9 cellular contexts compared by ENCODE assay signal in the genomic region with DNA sequence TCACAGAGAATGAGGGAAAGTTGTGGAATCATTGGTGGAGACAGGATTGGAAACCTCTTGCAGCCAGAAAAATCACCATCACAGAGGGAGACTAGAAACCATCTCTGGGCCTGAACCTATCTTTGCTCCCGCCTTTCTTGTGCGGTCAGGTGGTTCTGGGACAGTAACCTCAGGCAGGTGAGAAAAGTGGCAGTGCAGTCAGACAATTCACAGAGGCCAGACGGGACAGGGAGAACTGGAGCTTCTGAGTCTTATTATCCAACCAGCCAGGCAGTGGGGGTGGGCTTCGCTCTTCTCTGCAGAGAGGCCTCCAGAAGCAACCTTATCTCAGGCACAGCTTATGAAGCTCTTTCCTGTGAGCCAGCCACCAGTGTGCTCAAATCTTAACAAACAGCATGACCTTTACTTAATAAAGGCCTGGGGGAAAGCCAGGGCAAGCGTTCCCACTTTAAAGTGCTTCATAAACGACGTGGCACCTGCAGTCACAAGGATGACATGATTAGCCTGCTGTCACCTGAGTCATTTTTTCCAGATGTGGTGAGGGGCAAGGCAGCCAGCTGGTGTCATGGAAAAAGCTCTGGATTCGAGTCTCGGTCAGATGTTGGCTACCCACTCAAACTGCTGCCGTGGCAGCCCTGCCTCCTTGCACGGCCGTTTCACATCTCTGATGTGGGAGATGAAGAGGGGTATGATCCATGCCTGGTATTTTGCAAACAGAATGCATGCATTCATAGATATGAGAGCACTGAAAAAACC.
DNase-seq lines count a peak whose midpoint lies in the region; ATAC-seq and TF ChIP-seq lines count a peak whose summit lies in the region.
"Had no signal": no experiment of that assay in that cellular context is flagged by ENCODE, and none has a peak within 500 bp of the region (broad histone marks: within the 10 kb centered on the region; RNA-seq: fewer than 3 reads in every experiment).

No MANE protein-coding gene starts in this region.

- CTCF ChIA-PET in CD4-positive, alpha-beta T cell (lab: Charles Lee): no interaction called here

- H3K9me3 ChIP-seq in CD4-positive, alpha-beta T cell (ENCODE audit: control insufficient read depth, low read length): no peaks in the 10 kb centered on the region
- H3K9me3 ChIP-seq in neutrophil: no peaks in the 10 kb centered on the region

- H3K4me1 ChIP-seq in neutrophil (ENCODE audit: control insufficient read depth in 1 of 2, insufficient read depth in 1 of 2, low read depth in 1 of 2, low read length in 1 of 2): peaks cover 73 to 80% of the 10 kb centered on the region in 2 experiments

- H3K36me3 Mint-ChIP-seq in CD4-positive, alpha-beta T cell (ENCODE audit: low read depth): no peaks in the 10 kb centered on the region
- peaks cover 2% of the 10 kb centered on the region for H3K36me3 Mint-ChIP-seq in activated T-helper 1 cell treated with anti-CD3 and anti-CD28 coated beads, Interleukin-12 subunit alpha, Interleukin-12 subunit beta, Interleukin-2, Interleukin-4 antibody, amounts not matched to agents 30 ng/mL and 10 ng/mL and 1 ng/mL, durations not matched to agents 14 hours and 24 hours and 36 hours (ENCODE audit: low read depth)

- no peaks in the 10 kb centered on the region for H3K36me3 ChIP-seq in neutrophil

- H3K4me1 Mint-ChIP-seq in CD4-positive, alpha-beta T cell (ENCODE audit: low read depth): peaks cover 80% of the 10 kb centered on the region
- peaks cover 78% of the 10 kb centered on the region for H3K4me1 Mint-ChIP-seq in activated T-helper 1 cell treated with anti-CD3 and anti-CD28 coated beads, Interleukin-12 subunit alpha, Interleukin-12 subunit beta, Interleukin-2, Interleukin-4 antibody, amounts not matched to agents 30 ng/mL and 10 ng/mL and 1 ng/mL, durations not matched to agents 14 hours and 24 hours and 36 hours (ENCODE audit: low read depth)

- no peaks in the 10 kb centered on the region for H3K27me3 ChIP-seq in CD4-positive, alpha-beta T cell (ENCODE audit: control insufficient read depth, insufficient read depth, low read length)
- no peaks in the 10 kb centered on the region for H3K27me3 ChIP-seq in neutrophil

- intact Hi-C loops in CD4-positive, alpha-beta T cell (cut with DNase I, micrococcal nuclease): loop anchor here in 1 of 2 experiments (10.0 kb wide), 1 partner anchor 111 kb away; a partner anchor contains a TSS
- intact Hi-C loops in activated T-helper 1 cell treated with anti-CD3 and anti-CD28 coated beads, Interleukin-12 subunit alpha, Interleukin-12 subunit beta, Interleukin-2, Interleukin-4 antibody, amounts not matched to agents 30 ng/mL and 10 ng/mL and 1 ng/mL, durations not matched to agents 14 hours and 24 hours and 36 hours (cut with micrococcal nuclease): loop anchor here (1.0 to 5.0 kb wide), 8 partner anchors 17 to 768 kb away; a partner anchor contains a TSS

- DNase-seq in CD4-positive, alpha-beta T cell: no peak
- peak; percentile 41 for DNase-seq in NCI-H69 (lab: John Stamatoyannopoulos, UW)
- no peak for DNase-seq in activated T-helper 1 cell treated with anti-CD3 and anti-CD28 coated beads, Interleukin-12 subunit alpha, Interleukin-12 subunit beta, Interleukin-2, Interleukin-4 antibody, amounts not matched to agents 30 ng/mL and 10 ng/mL and 1 ng/mL, durations not matched to agents 14 hours and 24 hours and 36 hours (ENCODE audit: low spot score)
- no peak for DNase-seq in epidermal melanocyte (ENCODE audit: insufficient read length, low spot score)
- no peak for DNase-seq in medulla oblongata (ENCODE audit: extremely low spot score)
- no peak for DNase-seq in mucosa of gallbladder (ENCODE audit: low spot score)
- DNase-seq: NCI-H2227 treated with DMSO at 0.1 percent for 48 hours had no signal

- H3K27ac ChIP-seq in CD4-positive, alpha-beta T cell (ENCODE audit: low read depth, low read length): no peak overlapping the region
- peak overlapping the region; percentile 96 for H3K27ac ChIP-seq in neutrophil

- H3K27ac Mint-ChIP-seq in CD4-positive, alpha-beta T cell: peak overlapping the region; percentile 75
- H3K27ac Mint-ChIP-seq in activated T-helper 1 cell treated with anti-CD3 and anti-CD28 coated beads, Interleukin-12 subunit alpha, Interleukin-12 subunit beta, Interleukin-2, Interleukin-4 antibody, amounts not matched to agents 30 ng/mL and 10 ng/mL and 1 ng/mL, durations not matched to agents 14 hours and 24 hours and 36 hours: peak overlapping the region; percentile 96

- peak overlapping the region; percentile 37 to 47 for H3K4me3 ChIP-seq in neutrophil (ENCODE audit: low read depth in 1 of 2, low read length in 1 of 2)

- ATAC-seq in CD4-positive, alpha-beta T cell (ENCODE audit: poor library complexity): peak; percentile 27
- no peak for ATAC-seq in GM19351 (IDR thresholded peaks at IDR 0.05; ENCODE audit: unreplicated experiment)

- POLR2A ChIA-PET in CD4-positive, alpha-beta T cell (lab: Charles Lee): interaction anchor here (1.0 kb wide), 1 partner anchor 108 kb away, joined by 3 read pairs; no protein-coding TSS in a partner anchor

- H3K9me3 Mint-ChIP-seq in CD4-positive, alpha-beta T cell: no peaks in the 10 kb centered on the region
- no peaks in the 10 kb centered on the region for H3K9me3 Mint-ChIP-seq in activated T-helper 1 cell treated with anti-CD3 and anti-CD28 coated beads, Interleukin-12 subunit alpha, Interleukin-12 subunit beta, Interleukin-2, Interleukin-4 antibody, amounts not matched to agents 30 ng/mL and 10 ng/mL and 1 ng/mL, durations not matched to agents 14 hours and 24 hours and 36 hours

- TF ChIP-seq CTCF in CD4-positive, alpha-beta T cell (IDR thresholded peaks at IDR 0.05): no peak
- TF ChIP-seq CTCF in neutrophil (IDR thresholded peaks at IDR 0.05): no peak

- peak overlapping the region; percentile 40 for H3K4me3 Mint-ChIP-seq in CD4-positive, alpha-beta T cell
- peak overlapping the region; percentile 61 for H3K4me3 Mint-ChIP-seq in activated T-helper 1 cell treated with anti-CD3 and anti-CD28 coated beads, Interleukin-12 subunit alpha, Interleukin-12 subunit beta, Interleukin-2, Interleukin-4 antibody, amounts not matched to agents 30 ng/mL and 10 ng/mL and 1 ng/mL, durations not matched to agents 14 hours and 24 hours and 36 hours

- no peaks in the 10 kb centered on the region for H3K27me3 Mint-ChIP-seq in CD4-positive, alpha-beta T cell
- peaks cover 8% of the 10 kb centered on the region for H3K27me3 Mint-ChIP-seq in activated T-helper 1 cell treated with anti-CD3 and anti-CD28 coated beads, Interleukin-12 subunit alpha, Interleukin-12 subunit beta, Interleukin-2, Interleukin-4 antibody, amounts not matched to agents 30 ng/mL and 10 ng/mL and 1 ng/mL, durations not matched to agents 14 hours and 24 hours and 36 hours (ENCODE audit: insufficient read depth)
